1 cellular context compared by ENCODE assay signal in the genomic region with DNA sequence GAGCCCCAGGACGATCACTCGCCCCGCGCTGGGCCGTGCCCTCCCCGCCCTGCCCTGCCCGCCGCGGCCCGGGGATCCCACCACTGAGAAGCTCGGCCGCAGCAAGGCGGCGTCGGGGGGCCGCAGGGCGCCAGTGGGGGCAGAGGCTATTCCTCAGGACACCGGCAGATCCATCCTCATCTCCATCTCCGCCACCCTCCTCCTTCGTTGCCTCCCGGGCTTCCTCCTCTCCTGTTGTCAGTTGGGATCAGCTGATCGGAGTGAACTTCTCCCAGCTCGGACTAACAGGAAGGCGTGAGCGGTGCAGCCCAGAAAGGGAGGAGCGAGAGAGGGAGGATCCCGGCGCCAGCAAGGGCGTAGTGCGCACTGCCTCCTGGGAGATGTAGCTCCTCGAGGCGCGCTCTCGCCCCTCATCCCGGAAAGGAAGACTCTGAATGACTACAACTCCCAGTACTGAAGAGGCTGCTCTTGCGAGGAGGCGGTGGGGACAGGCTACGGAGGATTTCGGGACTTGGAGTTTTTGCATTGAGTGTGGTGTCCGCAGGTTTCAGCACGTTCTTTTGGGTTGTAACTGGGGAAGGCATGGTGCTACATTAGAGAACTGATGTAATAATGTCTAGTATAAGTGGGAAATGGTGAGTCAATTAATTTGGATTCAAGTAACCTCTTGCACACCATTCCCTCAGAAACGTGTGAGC.
TF ChIP-seq lines count a peak whose summit lies in the region.

A gene with protein sequence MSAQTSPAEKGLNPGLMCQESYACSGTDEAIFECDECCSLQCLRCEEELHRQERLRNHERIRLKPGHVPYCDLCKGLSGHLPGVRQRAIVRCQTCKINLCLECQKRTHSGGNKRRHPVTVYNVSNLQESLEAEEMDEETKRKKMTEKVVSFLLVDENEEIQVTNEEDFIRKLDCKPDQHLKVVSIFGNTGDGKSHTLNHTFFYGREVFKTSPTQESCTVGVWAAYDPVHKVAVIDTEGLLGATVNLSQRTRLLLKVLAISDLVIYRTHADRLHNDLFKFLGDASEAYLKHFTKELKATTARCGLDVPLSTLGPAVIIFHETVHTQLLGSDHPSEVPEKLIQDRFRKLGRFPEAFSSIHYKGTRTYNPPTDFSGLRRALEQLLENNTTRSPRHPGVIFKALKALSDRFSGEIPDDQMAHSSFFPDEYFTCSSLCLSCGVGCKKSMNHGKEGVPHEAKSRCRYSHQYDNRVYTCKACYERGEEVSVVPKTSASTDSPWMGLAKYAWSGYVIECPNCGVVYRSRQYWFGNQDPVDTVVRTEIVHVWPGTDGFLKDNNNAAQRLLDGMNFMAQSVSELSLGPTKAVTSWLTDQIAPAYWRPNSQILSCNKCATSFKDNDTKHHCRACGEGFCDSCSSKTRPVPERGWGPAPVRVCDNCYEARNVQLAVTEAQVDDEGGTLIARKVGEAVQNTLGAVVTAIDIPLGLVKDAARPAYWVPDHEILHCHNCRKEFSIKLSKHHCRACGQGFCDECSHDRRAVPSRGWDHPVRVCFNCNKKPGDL (minus strand): TSS at position 262 of the 698 bp plus-strand sequence. CDS start 2,598 bp downstream, outside the sequence.

TF ChIP-seq in A549, 52 proteins besides CTCF, POLR2A, EP300 and RAD21 (continued from another document):
- TF ChIP-seq KDM1A (IDR thresholded peaks at IDR 0.05; ENCODE audit: low read depth) (no peak), KDM5A (IDR thresholded peaks at IDR 0.05) (no peak), RCOR1 (IDR thresholded peaks at IDR 0.05; ENCODE audit: low read depth, low read length) (no peak), BHLHE40 (IDR thresholded peaks at IDR 0.05; ENCODE audit: low read depth, low read length) (no peak), MAFK (IDR thresholded peaks at IDR 0.05; ENCODE audit: partially characterized antibody) (peak; percentile 1), EHMT2 (IDR thresholded peaks at IDR 0.05; ENCODE audit: low read depth) (no peak), CBX2 (IDR thresholded peaks at IDR 0.05; ENCODE audit: borderline replicate concordance, low read depth) (no peak), ZSCAN20 (CRISPR knock-in tag; IDR thresholded peaks at IDR 0.05) (no peak), CHD4 (IDR thresholded peaks at IDR 0.05; ENCODE audit: borderline replicate concordance) (no peak), ZNF302 (CRISPR knock-in tag; IDR thresholded peaks at IDR 0.05) (no peak), HOXB13 (CRISPR knock-in tag; IDR thresholded peaks at IDR 0.05; ENCODE audit: low read depth) (no peak), HDAC2 (IDR thresholded peaks at IDR 0.05) (no peak), RNF2 (IDR thresholded peaks at IDR 0.05; ENCODE audit: borderline replicate concordance, low read depth) (no peak), PHF8 (IDR thresholded peaks at IDR 0.05; ENCODE audit: borderline replicate concordance, low read depth) (0 out of 2 replicates have a peak, but pooled peaks have one; percentile 10), GATA3 (IDR thresholded peaks at IDR 0.05; ENCODE audit: borderline replicate concordance) (0 out of 2 replicates have a peak, but pooled peaks have one; percentile 40), RFX5 (IDR thresholded peaks at IDR 0.05) (no peak), SREBF2 (IDR thresholded peaks at IDR 0.05) (no peak), JUN (IDR thresholded peaks at IDR 0.05) (no peak; a peak in 1 of 5 replicates), RARB (CRISPR knock-in tag; IDR thresholded peaks at IDR 0.05) (no peak), FOSB (CRISPR knock-in tag; IDR thresholded peaks at IDR 0.05) (no peak), FOSL2 (IDR thresholded peaks at IDR 0.05) (no peak), FOSL2 (CRISPR knock-in tag; IDR thresholded peaks at IDR 0.05) (no peak), MYC (IDR thresholded peaks at IDR 0.05; ENCODE audit: borderline replicate concordance, low read length) (peak; percentile 48; the same call in 1 of the 2 replicates), TFCP2L1 (CRISPR knock-in tag; IDR thresholded peaks at IDR 0.05) (no peak), TP53 (CRISPR knock-in tag; IDR thresholded peaks at IDR 0.05) (no peak)
- TF ChIP-seq, protein P1, sequence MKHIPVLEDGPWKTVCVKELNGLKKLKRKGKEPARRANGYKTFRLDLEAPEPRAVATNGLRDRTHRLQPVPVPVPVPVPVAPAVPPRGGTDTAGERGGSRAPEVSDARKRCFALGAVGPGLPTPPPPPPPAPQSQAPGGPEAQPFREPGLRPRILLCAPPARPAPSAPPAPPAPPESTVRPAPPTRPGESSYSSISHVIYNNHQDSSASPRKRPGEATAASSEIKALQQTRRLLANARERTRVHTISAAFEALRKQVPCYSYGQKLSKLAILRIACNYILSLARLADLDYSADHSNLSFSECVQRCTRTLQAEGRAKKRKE (CRISPR knock-in tag; IDR thresholded peaks at IDR 0.05; ENCODE audit: low read depth), result no peak
- TF ChIP-seq, protein P2, sequence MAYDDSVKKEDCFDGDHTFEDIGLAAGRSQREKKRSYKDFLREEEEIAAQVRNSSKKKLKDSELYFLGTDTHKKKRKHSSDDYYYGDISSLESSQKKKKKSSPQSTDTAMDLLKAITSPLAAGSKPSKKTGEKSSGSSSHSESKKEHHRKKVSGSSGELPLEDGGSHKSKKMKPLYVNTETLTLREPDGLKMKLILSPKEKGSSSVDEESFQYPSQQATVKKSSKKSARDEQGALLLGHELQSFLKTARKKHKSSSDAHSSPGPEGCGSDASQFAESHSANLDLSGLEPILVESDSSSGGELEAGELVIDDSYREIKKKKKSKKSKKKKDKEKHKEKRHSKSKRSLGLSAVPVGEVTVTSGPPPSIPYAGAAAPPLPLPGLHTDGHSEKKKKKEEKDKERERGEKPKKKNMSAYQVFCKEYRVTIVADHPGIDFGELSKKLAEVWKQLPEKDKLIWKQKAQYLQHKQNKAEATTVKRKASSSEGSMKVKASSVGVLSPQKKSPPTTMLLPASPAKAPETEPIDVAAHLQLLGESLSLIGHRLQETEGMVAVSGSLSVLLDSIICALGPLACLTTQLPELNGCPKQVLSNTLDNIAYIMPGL (CRISPR knock-in tag; IDR thresholded peaks at IDR 0.05; ENCODE audit: borderline replicate concordance), result no peak
- TF ChIP-seq, protein P3, sequence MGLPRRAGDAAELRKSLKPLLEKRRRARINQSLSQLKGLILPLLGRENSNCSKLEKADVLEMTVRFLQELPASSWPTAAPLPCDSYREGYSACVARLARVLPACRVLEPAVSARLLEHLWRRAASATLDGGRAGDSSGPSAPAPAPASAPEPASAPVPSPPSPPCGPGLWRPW (IDR thresholded peaks at IDR 0.05), result no peak
- TF ChIP-seq, protein P4, sequence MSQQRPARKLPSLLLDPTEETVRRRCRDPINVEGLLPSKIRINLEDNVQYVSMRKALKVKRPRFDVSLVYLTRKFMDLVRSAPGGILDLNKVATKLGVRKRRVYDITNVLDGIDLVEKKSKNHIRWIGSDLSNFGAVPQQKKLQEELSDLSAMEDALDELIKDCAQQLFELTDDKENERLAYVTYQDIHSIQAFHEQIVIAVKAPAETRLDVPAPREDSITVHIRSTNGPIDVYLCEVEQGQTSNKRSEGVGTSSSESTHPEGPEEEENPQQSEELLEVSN (IDR thresholded peaks at IDR 0.05; ENCODE audit: borderline replicate concordance, low read depth), result no peak
- TF ChIP-seq, protein P5, sequence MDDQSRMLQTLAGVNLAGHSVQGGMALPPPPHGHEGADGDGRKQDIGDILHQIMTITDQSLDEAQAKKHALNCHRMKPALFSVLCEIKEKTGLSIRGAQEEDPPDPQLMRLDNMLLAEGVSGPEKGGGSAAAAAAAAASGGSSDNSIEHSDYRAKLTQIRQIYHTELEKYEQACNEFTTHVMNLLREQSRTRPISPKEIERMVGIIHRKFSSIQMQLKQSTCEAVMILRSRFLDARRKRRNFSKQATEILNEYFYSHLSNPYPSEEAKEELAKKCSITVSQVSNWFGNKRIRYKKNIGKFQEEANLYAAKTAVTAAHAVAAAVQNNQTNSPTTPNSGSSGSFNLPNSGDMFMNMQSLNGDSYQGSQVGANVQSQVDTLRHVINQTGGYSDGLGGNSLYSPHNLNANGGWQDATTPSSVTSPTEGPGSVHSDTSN (IDR thresholded peaks at IDR 0.05), result peak; percentile 76
- TF ChIP-seq, protein P6, sequence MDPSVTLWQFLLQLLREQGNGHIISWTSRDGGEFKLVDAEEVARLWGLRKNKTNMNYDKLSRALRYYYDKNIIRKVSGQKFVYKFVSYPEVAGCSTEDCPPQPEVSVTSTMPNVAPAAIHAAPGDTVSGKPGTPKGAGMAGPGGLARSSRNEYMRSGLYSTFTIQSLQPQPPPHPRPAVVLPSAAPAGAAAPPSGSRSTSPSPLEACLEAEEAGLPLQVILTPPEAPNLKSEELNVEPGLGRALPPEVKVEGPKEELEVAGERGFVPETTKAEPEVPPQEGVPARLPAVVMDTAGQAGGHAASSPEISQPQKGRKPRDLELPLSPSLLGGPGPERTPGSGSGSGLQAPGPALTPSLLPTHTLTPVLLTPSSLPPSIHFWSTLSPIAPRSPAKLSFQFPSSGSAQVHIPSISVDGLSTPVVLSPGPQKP (IDR thresholded peaks at IDR 0.05; ENCODE audit: low read depth, low read length), result no peak
- TF ChIP-seq, protein P7, sequence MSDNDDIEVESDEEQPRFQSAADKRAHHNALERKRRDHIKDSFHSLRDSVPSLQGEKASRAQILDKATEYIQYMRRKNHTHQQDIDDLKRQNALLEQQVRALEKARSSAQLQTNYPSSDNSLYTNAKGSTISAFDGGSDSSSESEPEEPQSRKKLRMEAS (IDR thresholded peaks at IDR 0.05), result peak; percentile 59
- TF ChIP-seq, protein P8, sequence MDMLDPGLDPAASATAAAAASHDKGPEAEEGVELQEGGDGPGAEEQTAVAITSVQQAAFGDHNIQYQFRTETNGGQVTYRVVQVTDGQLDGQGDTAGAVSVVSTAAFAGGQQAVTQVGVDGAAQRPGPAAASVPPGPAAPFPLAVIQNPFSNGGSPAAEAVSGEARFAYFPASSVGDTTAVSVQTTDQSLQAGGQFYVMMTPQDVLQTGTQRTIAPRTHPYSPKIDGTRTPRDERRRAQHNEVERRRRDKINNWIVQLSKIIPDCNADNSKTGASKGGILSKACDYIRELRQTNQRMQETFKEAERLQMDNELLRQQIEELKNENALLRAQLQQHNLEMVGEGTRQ (IDR thresholded peaks at IDR 0.05), result peak; percentile 73
